Comparison of ENCODE assay signal across 1 cellular context in genomic region chr1:150836129-150836773, GRCh38.
TF ChIP-seq lines count a peak whose summit lies in the region.

No MANE protein-coding gene starts in this region.

TF ChIP-seq in GM12878, 131 proteins besides CTCF, POLR2A, EP300 and RAD21:
- TF ChIP-seq MTA2 (IDR thresholded peaks at IDR 0.05; ENCODE audit: low read depth) (0 out of 2 replicates have a peak, but pooled peaks have one; percentile 17), ZNF622 (IDR thresholded peaks at IDR 0.05) (no peak), BHLHE40 (IDR thresholded peaks at IDR 0.05; ENCODE audit: borderline replicate concordance in 1 of 2, low read depth in 2 of 2, low read length in 1 of 2) (peak; percentile 36 to 57; a peak in 2 of 4 replicates), RAD51 (IDR thresholded peaks at IDR 0.05) (0 out of 2 replicates have a peak, but pooled peaks have one; percentile 11), ZNF207 (IDR thresholded peaks at IDR 0.05; ENCODE audit: borderline replicate concordance) (no peak), SKIL (IDR thresholded peaks at IDR 0.05; ENCODE audit: low read depth, poor library complexity, severe bottlenecking) (peak; percentile 32), IKZF2 (IDR thresholded peaks at IDR 0.05) (peak in 1 of 2 experiments; percentile 26; a peak in 1 of 4 replicates)
- TF ChIP-seq, protein P1, sequence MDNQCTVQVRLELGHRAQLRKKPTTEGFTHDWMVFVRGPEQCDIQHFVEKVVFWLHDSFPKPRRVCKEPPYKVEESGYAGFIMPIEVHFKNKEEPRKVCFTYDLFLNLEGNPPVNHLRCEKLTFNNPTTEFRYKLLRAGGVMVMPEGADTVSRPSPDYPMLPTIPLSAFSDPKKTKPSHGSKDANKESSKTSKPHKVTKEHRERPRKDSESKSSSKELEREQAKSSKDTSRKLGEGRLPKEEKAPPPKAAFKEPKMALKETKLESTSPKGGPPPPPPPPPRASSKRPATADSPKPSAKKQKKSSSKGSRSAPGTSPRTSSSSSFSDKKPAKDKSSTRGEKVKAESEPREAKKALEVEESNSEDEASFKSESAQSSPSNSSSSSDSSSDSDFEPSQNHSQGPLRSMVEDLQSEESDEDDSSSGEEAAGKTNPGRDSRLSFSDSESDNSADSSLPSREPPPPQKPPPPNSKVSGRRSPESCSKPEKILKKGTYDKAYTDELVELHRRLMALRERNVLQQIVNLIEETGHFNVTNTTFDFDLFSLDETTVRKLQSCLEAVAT (IDR thresholded peaks at IDR 0.05) = peak; percentile 52; the same call in 1 of the 2 replicates
- TF ChIP-seq, protein P2, sequence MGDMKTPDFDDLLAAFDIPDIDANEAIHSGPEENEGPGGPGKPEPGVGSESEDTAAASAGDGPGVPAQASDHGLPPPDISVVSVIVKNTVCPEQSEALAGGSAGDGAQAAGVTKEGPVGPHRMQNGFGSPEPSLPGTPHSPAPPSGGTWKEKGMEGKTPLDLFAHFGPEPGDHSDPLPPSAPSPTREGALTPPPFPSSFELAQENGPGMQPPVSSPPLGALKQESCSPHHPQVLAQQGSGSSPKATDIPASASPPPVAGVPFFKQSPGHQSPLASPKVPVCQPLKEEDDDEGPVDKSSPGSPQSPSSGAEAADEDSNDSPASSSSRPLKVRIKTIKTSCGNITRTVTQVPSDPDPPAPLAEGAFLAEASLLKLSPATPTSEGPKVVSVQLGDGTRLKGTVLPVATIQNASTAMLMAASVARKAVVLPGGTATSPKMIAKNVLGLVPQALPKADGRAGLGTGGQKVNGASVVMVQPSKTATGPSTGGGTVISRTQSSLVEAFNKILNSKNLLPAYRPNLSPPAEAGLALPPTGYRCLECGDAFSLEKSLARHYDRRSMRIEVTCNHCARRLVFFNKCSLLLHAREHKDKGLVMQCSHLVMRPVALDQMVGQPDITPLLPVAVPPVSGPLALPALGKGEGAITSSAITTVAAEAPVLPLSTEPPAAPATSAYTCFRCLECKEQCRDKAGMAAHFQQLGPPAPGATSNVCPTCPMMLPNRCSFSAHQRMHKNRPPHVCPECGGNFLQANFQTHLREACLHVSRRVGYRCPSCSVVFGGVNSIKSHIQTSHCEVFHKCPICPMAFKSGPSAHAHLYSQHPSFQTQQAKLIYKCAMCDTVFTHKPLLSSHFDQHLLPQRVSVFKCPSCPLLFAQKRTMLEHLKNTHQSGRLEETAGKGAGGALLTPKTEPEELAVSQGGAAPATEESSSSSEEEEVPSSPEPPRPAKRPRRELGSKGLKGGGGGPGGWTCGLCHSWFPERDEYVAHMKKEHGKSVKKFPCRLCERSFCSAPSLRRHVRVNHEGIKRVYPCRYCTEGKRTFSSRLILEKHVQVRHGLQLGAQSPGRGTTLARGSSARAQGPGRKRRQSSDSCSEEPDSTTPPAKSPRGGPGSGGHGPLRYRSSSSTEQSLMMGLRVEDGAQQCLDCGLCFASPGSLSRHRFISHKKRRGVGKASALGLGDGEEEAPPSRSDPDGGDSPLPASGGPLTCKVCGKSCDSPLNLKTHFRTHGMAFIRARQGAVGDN (IDR thresholded peaks at IDR 0.05) = peak; percentile 83
